Comparison of ENCODE assay signal across 13 cellular contexts in genomic region chr2:160910681-160911080, GRCh38.
DNase-seq lines count a peak whose midpoint lies in the region; ATAC-seq and TF ChIP-seq lines count a peak whose summit lies in the region.
"Had no signal": no experiment of that assay in that cellular context is flagged by ENCODE, and none has a peak within 500 bp of the region (broad histone marks: within the 10 kb centered on the region; RNA-seq: fewer than 3 reads in every experiment).

No MANE protein-coding gene starts in this region.

- H3K36me3 ChIP-seq in heart left ventricle, result no peaks in the 10 kb centered on the region
- H3K36me3 ChIP-seq: ovary had no signal

- H3K27ac Mint-ChIP-seq in activated CD8-positive, alpha-beta T cell treated with anti-CD3 and anti-CD28 coated beads for 36 hours, result no peak overlapping the region
- H3K27ac Mint-ChIP-seq in endothelial cell (ENCODE audit: unreplicated experiment), result no peak overlapping the region

- no peaks in the 10 kb centered on the region for H3K9me3 ChIP-seq in heart left ventricle
- H3K9me3 ChIP-seq: ovary had no signal

- in situ Hi-C loops in astrocyte of the cerebellum (cut with HindIII; ENCODE audit: low sequenced_read_pairs), result no loop called here

- H3K4me1 ChIP-seq in heart left ventricle, result peaks cover 0 to 41% (median 17%) of the 10 kb centered on the region in 12 donors

- TF ChIP-seq POLR2A in heart left ventricle (IDR thresholded peaks at IDR 0.05), result no peak

- H3K4me1 Mint-ChIP-seq in activated CD8-positive, alpha-beta T cell treated with anti-CD3 and anti-CD28 coated beads for 36 hours (ENCODE audit: low read depth), result no peaks in the 10 kb centered on the region
- H3K4me1 Mint-ChIP-seq in endothelial cell (ENCODE audit: unreplicated experiment), result no peaks in the 10 kb centered on the region

- H3K4me3 ChIP-seq in astrocyte of the cerebellum (ENCODE audit: low read depth, low read length) (no peak overlapping the region), heart left ventricle (no peak overlapping the region)
- H3K4me3 ChIP-seq: ovary had no signal

- DNase-seq in EH (ENCODE audit: low read depth), result peak; percentile 87
- DNase-seq in astrocyte of the cerebellum (ENCODE audit: low read depth), result peak; percentile 94
- no peak for DNase-seq in heart left ventricle
- DNase-seq in renal cortical epithelial cell (ENCODE audit: low read depth), result peak; percentile 36
- no peak for DNase-seq in stimulated activated CD4-positive, alpha-beta T cell treated with anti-CD3 and anti-CD28 coated beads, Interleukin-4, amount 100 ng/mL, for 1 hour
- no peak for DNase-seq in activated CD8-positive, alpha-beta T cell treated with anti-CD3 and anti-CD28 coated beads for 36 hours
- DNase-seq in endothelial cell (ENCODE audit: low spot score), result no peak
- DNase-seq: activated CD4-positive, CD25-positive, alpha-beta regulatory T cell treated with anti-CD3 and anti-CD28 coated beads, Interleukin-2, amount 50 U/mL, for 72 hours; activated gamma-delta T cell; effector memory CD4-positive, alpha-beta T cell; ovary; trophoblast cell had no signal

- intact Hi-C loops in heart left ventricle (cut with DNase I), result loop anchor here in 4 of 10 donors (10.0 kb wide), 2 partner anchors 416 to 586 kb away; partner anchors contain the start of gene RBMS1 (in 2 of the 4)
- intact Hi-C loops in activated CD8-positive, alpha-beta T cell treated with anti-CD3 and anti-CD28 coated beads for 36 hours (cut with micrococcal nuclease), result no loop called here

- H3K9me3 Mint-ChIP-seq in activated CD8-positive, alpha-beta T cell treated with anti-CD3 and anti-CD28 coated beads for 36 hours, result peaks cover 1% of the 10 kb centered on the region
- no peaks in the 10 kb centered on the region for H3K9me3 Mint-ChIP-seq in endothelial cell (ENCODE audit: unreplicated experiment)

- TF ChIP-seq CTCF in astrocyte of the cerebellum (IDR thresholded peaks at IDR 0.05; ENCODE audit: low read depth, low read length, missing control alignments), result no peak
- TF ChIP-seq CTCF in heart left ventricle (IDR thresholded peaks at IDR 0.05), result no peak
- no peak for TF ChIP-seq CTCF in activated CD8-positive, alpha-beta T cell treated with anti-CD3 and anti-CD28 coated beads for 36 hours (IDR thresholded peaks at IDR 0.05)
- no peak for TF ChIP-seq CTCF in endothelial cell (IDR thresholded peaks at IDR 0.05; ENCODE audit: unreplicated experiment)

- H3K4me3 Mint-ChIP-seq in activated CD8-positive, alpha-beta T cell treated with anti-CD3 and anti-CD28 coated beads for 36 hours, result no peak overlapping the region
- no peak overlapping the region for H3K4me3 Mint-ChIP-seq in endothelial cell (ENCODE audit: unreplicated experiment)

- CTCF ChIA-PET in activated CD8-positive, alpha-beta T cell treated with anti-CD3 and anti-CD28 coated beads for 36 hours (lab: Charles Lee), result interaction anchor here (1.0 kb wide), 1 partner anchor 130 kb away, joined by 3 read pairs; no protein-coding TSS in a partner anchor

- POLR2A ChIA-PET in activated CD8-positive, alpha-beta T cell treated with anti-CD3 and anti-CD28 coated beads for 36 hours (lab: Charles Lee), result no interaction called here

- ATAC-seq in heart left ventricle (peak; percentile 61 to 88 (median 83)), HG02588 (IDR thresholded peaks at IDR 0.05; ENCODE audit: unreplicated experiment) (no peak)
- ATAC-seq in activated CD8-positive, alpha-beta T cell treated with anti-CD3 and anti-CD28 coated beads for 36 hours, result no peak

- peak overlapping the region in 5 of 12 donors; percentile 16 to 50 (median 23) for H3K27ac ChIP-seq in heart left ventricle
- H3K27ac ChIP-seq: ovary had no signal

- H3K27me3 Mint-ChIP-seq in activated CD8-positive, alpha-beta T cell treated with anti-CD3 and anti-CD28 coated beads for 36 hours, result no peaks in the 10 kb centered on the region
- no peaks in the 10 kb centered on the region for H3K27me3 Mint-ChIP-seq in endothelial cell (ENCODE audit: unreplicated experiment)

- WGBS in heart left ventricle, 4 donors, result 7 to 19% (median 16%) methylated on average over 2 of the region's 2 CpGs

- no peaks in the 10 kb centered on the region for H3K36me3 Mint-ChIP-seq in activated CD8-positive, alpha-beta T cell treated with anti-CD3 and anti-CD28 coated beads for 36 hours (ENCODE audit: low read depth)
- H3K36me3 Mint-ChIP-seq in endothelial cell (ENCODE audit: low read depth, unreplicated experiment), result no peaks in the 10 kb centered on the region

- H3K27me3 ChIP-seq in heart left ventricle, result no peaks in the 10 kb centered on the region
- H3K27me3 ChIP-seq: ovary had no signal

Comparison
In these comparisons a context has a peak if more than half of its experiments do, and no peak if none do; other contexts are left out.
1. DNase-seq: peak in EH (single experiment), astrocyte of the cerebellum (single experiment) and renal cortical epithelial cell (single experiment); none in heart left ventricle (0 of 5), stimulated activated CD4-positive, alpha-beta T cell treated with anti-CD3 and anti-CD28 coated beads, Interleukin-4, amount 100 ng/mL, for 1 hour (single experiment), activated CD8-positive, alpha-beta T cell treated with anti-CD3 and anti-CD28 coated beads for 36 hours (single experiment) and endothelial cell (single experiment).
2. ATAC-seq: peak in heart left ventricle (4 of 4); none in activated CD8-positive, alpha-beta T cell treated with anti-CD3 and anti-CD28 coated beads for 36 hours (single experiment) and HG02588 (single experiment).